In genomic region chr6:89371849-89372505, GRCh38 we compare ENCODE assay signal across 1 cellular context.
TF ChIP-seq lines count a peak whose summit lies in the region.

No MANE protein-coding gene starts in this region.

TF ChIP-seq in GM12878, 131 proteins besides CTCF, POLR2A, EP300 and RAD21 (continued from another document and continues in another):
- peak; percentile 47 for TF ChIP-seq ZBTB40 (IDR thresholded peaks at IDR 0.05; ENCODE audit: borderline replicate concordance)
- TF ChIP-seq ZNF384 (IDR thresholded peaks at IDR 0.05; ENCODE audit: borderline replicate concordance, low read depth, low read length) = no peak
- TF ChIP-seq RBBP5 (conservative IDR thresholded peaks at IDR 0.05) = no peak
- peak; percentile 69; the same call in 1 of the 2 replicates for TF ChIP-seq RB1 (IDR thresholded peaks at IDR 0.05; ENCODE audit: borderline replicate concordance)
- TF ChIP-seq RELB (IDR thresholded peaks at IDR 0.05; ENCODE audit: low read depth) = no peak; the same call in 1 of the 2 replicates
- TF ChIP-seq BACH1 (IDR thresholded peaks at IDR 0.05; ENCODE audit: borderline replicate concordance) = no peak
- no peak for TF ChIP-seq ATF7 (IDR thresholded peaks at IDR 0.05; ENCODE audit: low read depth)
- TF ChIP-seq NR2F1 (conservative IDR thresholded peaks at IDR 0.05) = no peak
- TF ChIP-seq NR2C1 (IDR thresholded peaks at IDR 0.05) = no peak
- TF ChIP-seq SMC3 (IDR thresholded peaks at IDR 0.05; ENCODE audit: borderline replicate concordance, low read length) = peak; percentile 86
- no peak for TF ChIP-seq TCF3 (IDR thresholded peaks at IDR 0.05; ENCODE audit: borderline replicate concordance, insufficient read depth, low read depth, low read length)
- TF ChIP-seq FOXM1 (IDR thresholded peaks at IDR 0.05; ENCODE audit: low read depth, low read length) = peak; percentile 81
- no peak for TF ChIP-seq ZZZ3 (IDR thresholded peaks at IDR 0.05; ENCODE audit: control insufficient read depth, insufficient read length, low read depth)
- no peak for TF ChIP-seq CBFB (IDR thresholded peaks at IDR 0.05; ENCODE audit: low read depth)
- TF ChIP-seq ZNF687 (IDR thresholded peaks at IDR 0.05) = 0 out of 2 replicates have a peak, but pooled peaks have one; percentile 53
- no peak for TF ChIP-seq YBX1 (IDR thresholded peaks at IDR 0.05)
- no peak for TF ChIP-seq GATAD2B (conservative IDR thresholded peaks at IDR 0.05; ENCODE audit: low read depth)
- TF ChIP-seq SREBF2 (IDR thresholded peaks at IDR 0.05; ENCODE audit: low read length) = no peak
- no peak for TF ChIP-seq ZNF274 (IDR thresholded peaks at IDR 0.05; ENCODE audit: insufficient read depth, insufficient read length)
- TF ChIP-seq PAX5 (IDR thresholded peaks at IDR 0.05; ENCODE audit: borderline replicate concordance, low read depth, low read length) = 0 out of 2 replicates have a peak, but pooled peaks have one; percentile 37
- TF ChIP-seq ZNF24 (IDR thresholded peaks at IDR 0.05) = no peak
- no peak for TF ChIP-seq TCF7 (IDR thresholded peaks at IDR 0.05; ENCODE audit: borderline replicate concordance)
- peak; percentile 93; the same call in 1 of the 2 replicates for TF ChIP-seq SMARCA5 (IDR thresholded peaks at IDR 0.05)
- TF ChIP-seq MEF2A (IDR thresholded peaks at IDR 0.05; ENCODE audit: insufficient read depth, low read depth, low read length) = no peak
- no peak for TF ChIP-seq SKIL (IDR thresholded peaks at IDR 0.05; ENCODE audit: low read depth, poor library complexity, severe bottlenecking)
- TF ChIP-seq SP1 (IDR thresholded peaks at IDR 0.05; ENCODE audit: low read depth, low read length) = no peak
- no peak for TF ChIP-seq SIN3A (IDR thresholded peaks at IDR 0.05; ENCODE audit: low read depth, low read length)
- peak; percentile 64 for TF ChIP-seq SPI1 (IDR thresholded peaks at IDR 0.05; ENCODE audit: borderline replicate concordance, insufficient read depth, low read depth, low read length)
- TF ChIP-seq EGR1 (IDR thresholded peaks at IDR 0.05; ENCODE audit: borderline replicate concordance in 1 of 2, low read depth in 2 of 2, low read length in 2 of 2) = no peak
- no peak for TF ChIP-seq BMI1 (IDR thresholded peaks at IDR 0.05; ENCODE audit: borderline replicate concordance)
- TF ChIP-seq MYC (IDR thresholded peaks at IDR 0.05; ENCODE audit: insufficient read depth, insufficient read length, insufficient replicate concordance, low read length, severe bottlenecking) = no peak
- 0 out of 2 replicates have a peak, but pooled peaks have one; percentile 16 for TF ChIP-seq LARP7 (IDR thresholded peaks at IDR 0.05)
- no peak for TF ChIP-seq BCL3 (IDR thresholded peaks at IDR 0.05; ENCODE audit: borderline replicate concordance, insufficient read depth, low read depth, low read length, poor library complexity, severe bottlenecking)
- TF ChIP-seq SRF (IDR thresholded peaks at IDR 0.05; ENCODE audit: low read depth in 2 of 2, low read length in 2 of 2) = 0 out of 4 replicates have a peak, but pooled peaks of 1 of the 2 experiments have one; percentile 43
- no peak for TF ChIP-seq IRF3 (IDR thresholded peaks at IDR 0.05)
- TF ChIP-seq KAT2A (conservative IDR thresholded peaks at IDR 0.05; ENCODE audit: control insufficient read depth, low read depth, low read length) = no peak
- no peak for TF ChIP-seq JUND (IDR thresholded peaks at IDR 0.05; ENCODE audit: low read depth, low read length)
- peak; percentile 16 for TF ChIP-seq RELA (IDR thresholded peaks at IDR 0.05; ENCODE audit: borderline replicate concordance, partially characterized antibody)
- 0 out of 2 replicates have a peak, but pooled peaks have one; percentile 75 for TF ChIP-seq CBX5 (IDR thresholded peaks at IDR 0.05; ENCODE audit: low read depth)
- no peak for TF ChIP-seq NFIC (IDR thresholded peaks at IDR 0.05; ENCODE audit: low read depth, low read length)
- TF ChIP-seq IKZF1 (conservative IDR thresholded peaks at IDR 0.05) = peak; percentile 31
- TF ChIP-seq NRF1 (conservative IDR thresholded peaks at IDR 0.05; ENCODE audit: low read depth, low read length) = no peak
- TF ChIP-seq SUZ12 (IDR thresholded peaks at IDR 0.05; ENCODE audit: unreplicated experiment) = no peak
- TF ChIP-seq MLLT1 (IDR thresholded peaks at IDR 0.05) = no peak
- no peak for TF ChIP-seq ZBTB4 (CRISPR knock-in tag; IDR thresholded peaks at IDR 0.05)
- no peak for TF ChIP-seq MXI1 (IDR thresholded peaks at IDR 0.05; ENCODE audit: low read depth, low read length)
